18 cellular contexts compared by ENCODE assay signal in genomic region chr4:165810726-165811125, GRCh38.
DNase-seq lines count a peak whose midpoint lies in the region; FAIRE-seq and TF ChIP-seq lines count a peak whose summit lies in the region.
"Had no signal": no experiment of that assay in that cellular context is flagged by ENCODE, and none has a peak within 500 bp of the region (broad histone marks: within the 10 kb centered on the region; RNA-seq: fewer than 3 reads in every experiment).

No MANE protein-coding gene starts in this region.

- no peaks in the 10 kb centered on the region for H3K79me2 ChIP-seq in mesendoderm (ENCODE audit: control insufficient read depth, insufficient read depth, low read length)

- H3K36me3 ChIP-seq in mesendoderm (ENCODE audit: control insufficient read depth, insufficient read depth, low read length): no peaks in the 10 kb centered on the region
- H3K36me3 ChIP-seq: BLaER1 treated with 17β-estradiol and CSF1 and Interleukin-3, amounts not matched to agents 10 nM and 100 nM; MG63 had no signal

- H3K4ac ChIP-seq in mesendoderm (ENCODE audit: low read depth, low read length): no peak overlapping the region

- H3K9ac ChIP-seq in mesendoderm (ENCODE audit: low read length): no peak overlapping the region
- H3K9ac ChIP-seq: BLaER1 treated with 17β-estradiol and CSF1 and Interleukin-3, amounts not matched to agents 10 nM and 100 nM had no signal

- H3K4me2 ChIP-seq in mesendoderm (ENCODE audit: low read length): no peak overlapping the region
- H3K4me2 ChIP-seq: BLaER1 treated with 17β-estradiol and CSF1 and Interleukin-3, amounts not matched to agents 10 nM and 100 nM had no signal

- WGBS in mesendoderm (ENCODE audit: extremely low coverage, insufficient coverage, low lambda C conversion rate): no CpG with 5 or more reads among the region's 2 CpGs

- no peak overlapping the region for H3K27ac ChIP-seq in mesendoderm (ENCODE audit: low read depth, low read length)
- H3K27ac ChIP-seq: 22Rv1; BLaER1 treated with 17β-estradiol and CSF1 and Interleukin-3, amounts not matched to agents 10 nM and 100 nM had no signal

- FAIRE-seq in HTR-8/SVneo (lab: Jason Lieb, UNC): peak; percentile 13

- no peak overlapping the region for H3K23ac ChIP-seq in mesendoderm (ENCODE audit: low read length)

- no peak for TF ChIP-seq CTCF in foreskin fibroblast (IDR thresholded peaks at IDR 0.05; ENCODE audit: low read depth, low read length)

- H4K5ac ChIP-seq in mesendoderm (ENCODE audit: low read length): no peak overlapping the region

- no peaks in the 10 kb centered on the region for H3K27me3 ChIP-seq in mesendoderm (ENCODE audit: insufficient read depth, low read length, poor library complexity)
- H3K27me3 ChIP-seq: BLaER1 treated with 17β-estradiol and CSF1 and Interleukin-3, amounts not matched to agents 10 nM and 100 nM; MG63 had no signal

- H3K56ac ChIP-seq in mesendoderm (ENCODE audit: low read length): no peak overlapping the region

- no peak overlapping the region for H2BK15ac ChIP-seq in mesendoderm (replicated peaks; ENCODE audit: low read depth)

- no peak overlapping the region for H4K8ac ChIP-seq in mesendoderm (ENCODE audit: low read depth, low read length)

- no peak overlapping the region for H2BK120ac ChIP-seq in mesendoderm (ENCODE audit: low read depth, low read length)

- DNase-seq in A172 (ENCODE audit: low spot score) (peak; percentile 21), HTR-8/SVneo (ENCODE audit: insufficient read length, low spot score) (peak; percentile 50), astrocyte of the hippocampus (ENCODE audit: low read depth, low spot score) (peak; percentile 4), foreskin fibroblast (peak; percentile 2 to 46), mesendoderm (no peak), iPS-NIHi11 (ENCODE audit: low spot score) (no peak), activated gamma-delta T cell (lab: John Stamatoyannopoulos, UW) (no peak)
- no peak for DNase-seq in NK-92 treated with Interleukin-12 subunit alpha and Interleukin-12 subunit beta, amount 100 ng/mL, for 24 hours (lab: John Stamatoyannopoulos, UW)
- DNase-seq: DMS153, KG1, MG63, NCI-H1105 treated with DMSO at 0.1 percent for 48 hours, NCI-H187 treated with DMSO at 0.1 percent for 48 hours, NCI-H446 treated with DMSO at 0.1 percent for 48 hours, NCI-H748 treated with DMSO at 0.1 percent for 48 hours, Right ventricle myocardium superior had no signal

- no peak overlapping the region for H3K18ac ChIP-seq in mesendoderm (ENCODE audit: low read length)

- H3K4me3 ChIP-seq in foreskin fibroblast (ENCODE audit: low read depth in 1 of 2, low read length in 2 of 2): no peak overlapping the region
- H3K4me3 ChIP-seq in mesendoderm (ENCODE audit: low read length): no peak overlapping the region
- H3K4me3 ChIP-seq: BLaER1 treated with 17β-estradiol and CSF1 and Interleukin-3, amounts not matched to agents 10 nM and 100 nM; MG63 had no signal

- H3K79me1 ChIP-seq in mesendoderm (ENCODE audit: low read length): no peaks in the 10 kb centered on the region

- H2AK5ac ChIP-seq in mesendoderm (ENCODE audit: low read length): no peak overlapping the region

- H3K4me1 ChIP-seq in mesendoderm (ENCODE audit: control insufficient read depth, low read depth, low read length): no peaks in the 10 kb centered on the region
- H3K4me1 ChIP-seq: BLaER1 treated with 17β-estradiol and CSF1 and Interleukin-3, amounts not matched to agents 10 nM and 100 nM had no signal

- H2BK5ac ChIP-seq in mesendoderm (ENCODE audit: low read length): no peak overlapping the region

Comparison
In these comparisons a context has a peak if more than half of its experiments do, and no peak if none do; other contexts are left out.
1. DNase-seq: peak in A172 (single experiment), HTR-8/SVneo (single experiment), astrocyte of the hippocampus (single experiment) and foreskin fibroblast (2 of 2); none in mesendoderm (single experiment), NK-92 treated with Interleukin-12 subunit alpha and Interleukin-12 subunit beta, amount 100 ng/mL, for 24 hours (single experiment), iPS-NIHi11 (single experiment) and activated gamma-delta T cell (single experiment).